Comparison of ENCODE assay signal across 18 cellular contexts in genomic region chr5:113693205-113693553, GRCh38.
A peak's percentile ranks its signal among the peaks of the same experiment; 100 is the strongest.
DNase-seq lines count a peak whose midpoint lies in the region; ATAC-seq, FAIRE-seq and TF ChIP-seq lines count a peak whose summit lies in the region.
"Had no signal": no experiment of that assay in that cellular context is flagged by ENCODE, and none has a peak within 500 bp of the region (broad histone marks: within the 10 kb centered on the region; RNA-seq: fewer than 3 reads in every experiment).

No MANE protein-coding gene starts in this region.

- H3K27ac ChIP-seq in iPS-20b (ENCODE audit: low read length): no peak overlapping the region
- H3K27ac ChIP-seq in smooth muscle cell (ENCODE audit: low read depth): no peak overlapping the region
- H3K27ac ChIP-seq in effector memory CD4-positive, alpha-beta T cell (ENCODE audit: insufficient read depth, low read length, poor library complexity, severe bottlenecking): no peak overlapping the region
- H3K27ac ChIP-seq in MM.1S (ENCODE audit: low read length): no peak overlapping the region
- H3K27ac ChIP-seq: 22Rv1, left ventricle myocardium inferior had no signal

- H3K36me3 ChIP-seq in iPS-20b (ENCODE audit: insufficient read depth, low read depth, low read length): no peaks in the 10 kb centered on the region
- no peaks in the 10 kb centered on the region for H3K36me3 ChIP-seq in smooth muscle cell (ENCODE audit: low read depth)
- no peaks in the 10 kb centered on the region for H3K36me3 ChIP-seq in effector memory CD4-positive, alpha-beta T cell (ENCODE audit: control insufficient read depth, insufficient read depth, low read length)
- no peaks in the 10 kb centered on the region for H3K36me3 ChIP-seq in MM.1S (replicated peaks; ENCODE audit: insufficient read depth, low read length)
- H3K36me3 ChIP-seq: left ventricle myocardium inferior had no signal

- peak; percentile 57 for ATAC-seq in WTC11
- ATAC-seq: GM12878; naive thymus-derived CD4-positive, alpha-beta T cell had no signal

- H3K4me2 ChIP-seq in smooth muscle cell (peak overlapping the region; percentile 80), MM.1S (ENCODE audit: low read depth, low read length) (no peak overlapping the region)

- H2AFZ ChIP-seq in smooth muscle cell (ENCODE audit: low read depth): no peak overlapping the region
- no peak overlapping the region for H2AFZ ChIP-seq in MM.1S (ENCODE audit: low read length)

- H3K79me2 ChIP-seq in smooth muscle cell (ENCODE audit: low read depth): no peaks in the 10 kb centered on the region
- no peaks in the 10 kb centered on the region for H3K79me2 ChIP-seq in MM.1S (ENCODE audit: low read length)

- H3K4me3 Mint-ChIP-seq in WTC11: peak overlapping the region; percentile 52
- H3K4me3 Mint-ChIP-seq: CD4-positive, CD25-positive, alpha-beta regulatory T cell; naive thymus-derived CD4-positive, alpha-beta T cell had no signal

- TF ChIP-seq CTCF in WTC11 (IDR thresholded peaks at IDR 0.05) (no peak), smooth muscle cell (IDR thresholded peaks at IDR 0.05; ENCODE audit: borderline replicate concordance, insufficient read depth, poor library complexity, severe bottlenecking) (no peak), MM.1S (IDR thresholded peaks at IDR 0.05; ENCODE audit: low read length) (no peak)

- peaks cover 26% of the 10 kb centered on the region for H3K4me1 ChIP-seq in iPS-20b (ENCODE audit: insufficient read depth, low read length)
- H3K4me1 ChIP-seq in smooth muscle cell (ENCODE audit: low read depth): peaks cover 40% of the 10 kb centered on the region
- H3K4me1 ChIP-seq in effector memory CD4-positive, alpha-beta T cell (ENCODE audit: control insufficient read depth, insufficient read depth, low read length, poor library complexity, severe bottlenecking): no peaks in the 10 kb centered on the region
- no peaks in the 10 kb centered on the region for H3K4me1 ChIP-seq in MM.1S (ENCODE audit: low read length)

- H3K4me3 ChIP-seq in iPS-20b (ENCODE audit: low read length) (peak overlapping the region; percentile 58), smooth muscle cell (peak overlapping the region; percentile 23), MM.1S (ENCODE audit: low read length) (no peak overlapping the region)
- H3K4me3 ChIP-seq in effector memory CD4-positive, alpha-beta T cell (ENCODE audit: insufficient read depth, low read depth, low read length, poor library complexity, severe bottlenecking): no peak overlapping the region
- H3K4me3 ChIP-seq: GM12878, left ventricle myocardium inferior had no signal

- no peaks in the 10 kb centered on the region for H3K9me3 ChIP-seq in iPS-20b (ENCODE audit: insufficient read depth, low read depth, low read length)
- no peaks in the 10 kb centered on the region for H3K9me3 ChIP-seq in smooth muscle cell (replicated peaks; ENCODE audit: low read depth)
- H3K9me3 ChIP-seq in effector memory CD4-positive, alpha-beta T cell (ENCODE audit: control insufficient read depth, low read length): no peaks in the 10 kb centered on the region
- no peaks in the 10 kb centered on the region for H3K9me3 ChIP-seq in MM.1S (replicated peaks; ENCODE audit: insufficient read depth, low read length)
- H3K9me3 ChIP-seq: left ventricle myocardium inferior had no signal

- H3K27ac Mint-ChIP-seq in WTC11: no peak overlapping the region
- H3K27ac Mint-ChIP-seq: CD4-positive, CD25-positive, alpha-beta regulatory T cell; naive thymus-derived CD4-positive, alpha-beta T cell had no signal

- TF ChIP-seq POLR2A in H54 (IDR thresholded peaks at IDR 0.05; ENCODE audit: low read depth, low read length): no peak

- peaks cover 16% of the 10 kb centered on the region for H3K9me3 Mint-ChIP-seq in WTC11

- 25% methylated on average over 8 of the region's 8 CpGs for WGBS in smooth muscle cell (ENCODE audit: low lambda C conversion rate)

- peaks cover 38% of the 10 kb centered on the region for H3K4me1 Mint-ChIP-seq in WTC11
- H3K4me1 Mint-ChIP-seq: CD4-positive, CD25-positive, alpha-beta regulatory T cell; naive thymus-derived CD4-positive, alpha-beta T cell had no signal

- FAIRE-seq in H54 (lab: Jason Lieb, UNC): no peak
- FAIRE-seq: GM12878 had no signal

- H3K9me2 ChIP-seq in MM.1S (replicated peaks; ENCODE audit: insufficient read depth, low read length): no peaks in the 10 kb centered on the region

- H4K20me1 ChIP-seq in smooth muscle cell (ENCODE audit: low read depth): no peaks in the 10 kb centered on the region
- H4K20me1 ChIP-seq in MM.1S (ENCODE audit: insufficient read depth, low read length): no peaks in the 10 kb centered on the region

- peak overlapping the region; percentile 6; the same call in 1 of the 2 replicates for H3K9ac ChIP-seq in iPS-20b (ENCODE audit: low read depth, low read length)
- no peak overlapping the region for H3K9ac ChIP-seq in smooth muscle cell (ENCODE audit: low read depth)
- H3K9ac ChIP-seq in MM.1S (ENCODE audit: low read length): no peak overlapping the region

- no peaks in the 10 kb centered on the region for H3K36me3 Mint-ChIP-seq in WTC11
- H3K36me3 Mint-ChIP-seq: CD4-positive, CD25-positive, alpha-beta regulatory T cell; naive thymus-derived CD4-positive, alpha-beta T cell had no signal

- POLR2A ChIA-PET in WTC11 (lab: Charles Lee): no interaction called here

- CTCF ChIA-PET in WTC11 (lab: Charles Lee): interaction anchor here (1.0 to 1.6 kb wide), 5 partner anchors 10 to 113 kb away, joined by 3 to 11 read pairs (median 3); no protein-coding TSS in a partner anchor

- no peaks in the 10 kb centered on the region for H3K27me3 Mint-ChIP-seq in WTC11 (ENCODE audit: low read depth)

- H3F3A ChIP-seq in smooth muscle cell (ENCODE audit: low read depth) (peaks cover 3% of the 10 kb centered on the region), MM.1S (ENCODE audit: insufficient read depth, low read length) (no peaks in the 10 kb centered on the region)

- H3K27me3 ChIP-seq in iPS-20b (ENCODE audit: insufficient read depth, low read length) (peaks cover 5% of the 10 kb centered on the region; the same call in 1 of the 2 replicates), smooth muscle cell (ENCODE audit: low read depth) (no peaks in the 10 kb centered on the region), MM.1S (replicated peaks; ENCODE audit: insufficient read depth, low read length) (no peaks in the 10 kb centered on the region)
- H3K27me3 ChIP-seq in effector memory CD4-positive, alpha-beta T cell (replicated peaks; ENCODE audit: control insufficient read depth, insufficient read depth, low read length, poor library complexity, severe bottlenecking): no peaks in the 10 kb centered on the region

- DNase-seq in DMS 273 (lab: John Stamatoyannopoulos, UW; ENCODE audit: unreplicated experiment) (peak; percentile 24), DMS 273 treated with DMSO at 0.1 percent for 48 hours (lab: John Stamatoyannopoulos, UW) (no peak), WTC11 (ENCODE audit: low spot score) (peak; percentile 44), smooth muscle cell (lab: John Stamatoyannopoulos, UW; ENCODE audit: unreplicated experiment) (no peak), MM.1S (no peak), H54 (ENCODE audit: insufficient read length, low spot score) (no peak)
- DNase-seq in effector memory CD4-positive, alpha-beta T cell: no peak
- DNase-seq: activated CD4-positive, CD25-positive, alpha-beta regulatory T cell treated with anti-CD3 and anti-CD28 coated beads, Interleukin-2, amount 50 U/mL, for 72 hours; activated CD8-positive, alpha-beta memory T cell treated with anti-CD3 and anti-CD28 coated beads, Interleukin-2, amount 50 U/mL, for 4 hours; CD4-positive, CD25-positive, alpha-beta regulatory T cell; GOT3; left ventricle myocardium inferior; naive thymus-derived CD4-positive, alpha-beta T cell; SIG-M5; stimulated activated CD4-positive, alpha-beta T cell treated with anti-CD3 and anti-CD28 coated beads, Interleukin-1b, Interleukin-23, amount 100 ng/mL, for 48 hours had no signal

TF ChIP-seq in WTC11, 78 proteins besides CTCF, POLR2A, EP300 and RAD21:
- peak; percentile 23; the same call in 1 of the 2 replicates for TF ChIP-seq ZNF423 (CRISPR knock-in tag; IDR thresholded peaks at IDR 0.05)
- TF ChIP-seq FOXJ3 (CRISPR knock-in tag; IDR thresholded peaks at IDR 0.05; ENCODE audit: borderline replicate concordance): no peak

Comparison
In these comparisons a context has a peak if more than half of its experiments do, and no peak if none do; other contexts are left out.
1. DNase-seq: peak in DMS 273 (single experiment) and WTC11 (single experiment); none in DMS 273 treated with DMSO at 0.1 percent for 48 hours (single experiment), smooth muscle cell (single experiment), effector memory CD4-positive, alpha-beta T cell (0 of 3), MM.1S (single experiment) and H54 (single experiment).
2. H3K4me3 ChIP-seq: peak in iPS-20b (single experiment) and smooth muscle cell (single experiment); none in effector memory CD4-positive, alpha-beta T cell (single experiment) and MM.1S (single experiment).